1 cellular context compared by ENCODE assay signal in the genomic region with DNA sequence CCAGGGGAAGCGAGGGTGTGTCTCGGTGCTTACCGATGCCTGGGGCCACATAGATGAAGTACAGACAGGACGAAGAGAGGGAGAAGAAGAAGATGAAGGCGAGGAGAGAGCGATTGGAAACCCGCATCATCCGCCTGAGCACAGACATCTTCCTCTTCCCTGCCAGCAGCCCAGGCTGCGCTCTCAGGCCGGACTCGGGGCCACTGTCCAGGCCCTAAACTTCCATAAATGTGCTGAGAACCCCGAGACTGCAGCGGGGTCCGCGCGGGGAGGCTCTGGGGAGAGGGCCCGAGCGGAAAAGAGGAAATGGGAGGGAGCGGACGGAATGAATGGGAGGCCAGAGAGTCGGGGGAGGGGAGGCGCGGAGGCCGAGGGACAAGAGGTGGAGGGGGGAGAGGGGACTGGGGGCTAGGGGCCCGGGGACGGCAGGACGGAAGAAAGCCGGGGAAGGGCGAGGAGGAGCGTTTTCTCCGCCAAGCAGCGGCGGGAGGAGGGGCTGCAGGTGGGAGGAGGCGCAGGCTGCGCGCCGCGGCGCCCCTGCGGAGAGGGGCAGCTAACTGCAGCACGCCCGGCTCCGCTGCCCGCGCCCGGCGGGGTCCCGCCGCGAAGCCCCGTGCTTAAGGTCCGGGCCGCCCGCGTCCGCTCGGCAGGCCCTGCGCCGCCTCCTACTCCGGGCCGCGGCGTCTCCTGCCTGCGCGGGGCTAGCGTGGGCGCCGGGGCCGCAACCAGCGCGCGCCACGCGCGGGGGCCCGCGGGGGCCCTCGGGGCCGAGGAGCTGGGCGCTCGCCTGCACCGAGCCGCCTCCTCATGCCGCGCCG.
A peak's percentile ranks its signal among the peaks of the same experiment; 100 is the strongest.
TF ChIP-seq lines count a peak whose summit lies in the region.

A gene with protein sequence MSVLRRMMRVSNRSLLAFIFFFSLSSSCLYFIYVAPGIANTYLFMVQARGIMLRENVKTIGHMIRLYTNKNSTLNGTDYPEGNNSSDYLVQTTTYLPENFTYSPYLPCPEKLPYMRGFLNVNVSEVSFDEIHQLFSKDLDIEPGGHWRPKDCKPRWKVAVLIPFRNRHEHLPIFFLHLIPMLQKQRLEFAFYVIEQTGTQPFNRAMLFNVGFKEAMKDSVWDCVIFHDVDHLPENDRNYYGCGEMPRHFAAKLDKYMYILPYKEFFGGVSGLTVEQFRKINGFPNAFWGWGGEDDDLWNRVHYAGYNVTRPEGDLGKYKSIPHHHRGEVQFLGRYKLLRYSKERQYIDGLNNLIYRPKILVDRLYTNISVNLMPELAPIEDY (minus strand): TSS at position 303 of the 818 bp plus-strand sequence. CDS start 155 bp downstream, at position 148.

TF ChIP-seq in K562, 482 proteins besides CTCF, POLR2A, EP300 and RAD21 (continued from another document):
- peak; percentile 24; the same call in 1 of the 2 replicates for TF ChIP-seq SPI1 (IDR thresholded peaks at IDR 0.05; ENCODE audit: borderline replicate concordance, low read depth, low read length)
- TF ChIP-seq ZBTB7A (IDR thresholded peaks at IDR 0.05; ENCODE audit: borderline replicate concordance, control insufficient read depth, low read depth, low read length): peak; percentile 13; the same call in 1 of the 2 replicates
- TF ChIP-seq CLOCK (CRISPR knock-in tag; IDR thresholded peaks at IDR 0.05; ENCODE audit: borderline replicate concordance): no peak
- no peak for TF ChIP-seq CHCHD3 (CRISPR knock-in tag; IDR thresholded peaks at IDR 0.05)
- TF ChIP-seq EZH2 (IDR thresholded peaks at IDR 0.05; ENCODE audit: borderline replicate concordance, low read depth, low read length): 0 out of 2 replicates have a peak, but pooled peaks have one; percentile 58
- TF ChIP-seq PHF8 (IDR thresholded peaks at IDR 0.05; ENCODE audit: borderline replicate concordance, low read length): 0 out of 2 replicates have a peak, but pooled peaks have one; percentile 13
